7 cellular contexts compared by ENCODE assay signal in the genomic region with DNA sequence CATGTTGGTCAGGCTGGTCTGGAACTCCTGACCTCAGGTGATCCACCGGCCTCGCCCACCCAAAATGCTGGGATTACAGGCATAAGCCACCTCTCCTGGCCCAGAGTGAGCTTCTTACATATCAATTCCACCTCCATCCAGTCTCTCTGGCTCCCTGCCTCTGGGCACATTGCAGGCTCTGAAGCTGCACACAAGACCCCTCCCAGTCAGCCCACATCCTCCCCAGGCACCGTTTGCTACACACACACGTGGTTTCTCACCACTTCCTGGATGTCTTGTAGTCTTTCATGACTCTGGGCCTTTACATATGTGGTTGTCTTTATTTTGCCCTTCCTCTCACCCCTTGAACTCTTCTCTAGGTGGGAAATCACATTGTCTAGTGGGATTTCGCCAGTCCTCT.
DNase-seq lines count a peak whose midpoint lies in the region; ATAC-seq, FAIRE-seq and TF ChIP-seq lines count a peak whose summit lies in the region.

No MANE protein-coding gene starts in this region.

- no peaks in the 10 kb centered on the region for H3K79me2 ChIP-seq in hepatocyte

- peak overlapping the region; percentile 93 for H3K27ac Mint-ChIP-seq in T-helper 17 cell

- no peaks in the 10 kb centered on the region for H4K20me1 ChIP-seq in hepatocyte (ENCODE audit: insufficient read depth, poor library complexity, severe bottlenecking)

- H3K9me3 ChIP-seq in T-helper 17 cell (ENCODE audit: control insufficient read depth, low read length, poor library complexity, severe bottlenecking) (no peaks in the 10 kb centered on the region), adrenal gland (replicated peaks in 1 of 3) (no peaks in the 10 kb centered on the region), gastrocnemius medialis (no peaks in the 10 kb centered on the region), hepatocyte (ENCODE audit: low read depth) (no peaks in the 10 kb centered on the region)

- H3K36me3 ChIP-seq in adrenal gland (replicated peaks in 1 of 2) (no peaks in the 10 kb centered on the region), gastrocnemius medialis (no peaks in the 10 kb centered on the region), hepatocyte (replicated peaks; ENCODE audit: insufficient read depth, low read depth) (no peaks in the 10 kb centered on the region)

- in situ Hi-C loops in gastrocnemius medialis (cut with MboI; ENCODE audit: low sequenced_read_pairs in 4 of 4), result no loop called here

- 61 to 69% (median 64%) methylated on average over 5 of the region's 5 CpGs for WGBS in adrenal gland, 4 donors
- 75% methylated on average over 5 of the region's 5 CpGs for WGBS in hepatocyte (ENCODE audit: low lambda C conversion rate, missing lambda C conversion rate)

- H3K36me3 Mint-ChIP-seq in T-helper 17 cell (ENCODE audit: low read depth), result no peaks in the 10 kb centered on the region

- H3K4me1 ChIP-seq in adrenal gland (replicated peaks in 1 of 2) (no peaks in the 10 kb centered on the region), gastrocnemius medialis (no peaks in the 10 kb centered on the region), hepatocyte (ENCODE audit: insufficient read depth) (no peaks in the 10 kb centered on the region)

- no peaks in the 10 kb centered on the region for H3K9me2 ChIP-seq in hepatocyte (replicated peaks; ENCODE audit: insufficient read depth)

- no peak overlapping the region for H3K27ac ChIP-seq in adrenal gland
- H3K27ac ChIP-seq in gastrocnemius medialis, result no peak overlapping the region
- no peak overlapping the region for H3K27ac ChIP-seq in hepatocyte

- no peaks in the 10 kb centered on the region for H3K27me3 Mint-ChIP-seq in T-helper 17 cell

- ATAC-seq in HG03175 (IDR thresholded peaks at IDR 0.05; ENCODE audit: unreplicated experiment), result peak; percentile 100
- peak; percentile 100 for ATAC-seq in T-helper 17 cell
- no peak for ATAC-seq in gastrocnemius medialis

- no peak for TF ChIP-seq POLR2A in adrenal gland (IDR thresholded peaks at IDR 0.05)
- TF ChIP-seq POLR2A in gastrocnemius medialis (IDR thresholded peaks at IDR 0.05), result no peak

- peak; percentile 73 for DNase-seq in GM19239 (ENCODE audit: insufficient read length, low spot score)
- peak; percentile 52 to 62 (median 56) for DNase-seq in T-helper 17 cell
- DNase-seq in adrenal gland, result peak in 6 of 7 donors; percentile 33 to 67 (median 42)
- peak; percentile 15 to 29 for DNase-seq in gastrocnemius medialis
- no peak for DNase-seq in hepatocyte (ENCODE audit: low spot score)
- no peak for DNase-seq in NCI-H345 treated with DMSO at 0.1 percent for 48 hours (lab: John Stamatoyannopoulos, UW; ENCODE audit: unreplicated experiment)

- H3K27me3 ChIP-seq in adrenal gland (no peaks in the 10 kb centered on the region), gastrocnemius medialis (no peaks in the 10 kb centered on the region), hepatocyte (no peaks in the 10 kb centered on the region)

- H2AFZ ChIP-seq in hepatocyte, result no peak overlapping the region

- intact Hi-C loops in adrenal gland (cut with DNase I) (no loop called here), gastrocnemius medialis (cut with DNase I; ENCODE audit: low total_unique reads) (no loop called here)

- peaks cover 47% of the 10 kb centered on the region for H3K4me1 Mint-ChIP-seq in T-helper 17 cell

- H3K4me2 ChIP-seq in hepatocyte, result no peak overlapping the region

- FAIRE-seq in GM19239 (lab: Jason Lieb, UNC), result peak; percentile 98

- TF ChIP-seq CTCF in adrenal gland (IDR thresholded peaks at IDR 0.05), result no peak
- no peak for TF ChIP-seq CTCF in gastrocnemius medialis (IDR thresholded peaks at IDR 0.05 in 4 of 5, conservative IDR thresholded peaks at IDR 0.05 in 1 of 5)
- no peak for TF ChIP-seq CTCF in hepatocyte (IDR thresholded peaks at IDR 0.05; ENCODE audit: poor library complexity)

- H3K4me3 Mint-ChIP-seq in T-helper 17 cell, result peak overlapping the region; percentile 83

- H3K4me3 ChIP-seq in adrenal gland (no peak overlapping the region), gastrocnemius medialis (no peak overlapping the region), hepatocyte (no peak overlapping the region)

Comparison
In these comparisons a context has a peak if more than half of its experiments do, and no peak if none do; other contexts are left out.
1. DNase-seq: peak in GM19239 (single experiment), T-helper 17 cell (3 of 3), adrenal gland (6 of 7) and gastrocnemius medialis (2 of 2); none in hepatocyte (single experiment) and NCI-H345 treated with DMSO at 0.1 percent for 48 hours (single experiment).
2. ATAC-seq: peak in HG03175 (single experiment) and T-helper 17 cell (single experiment); none in gastrocnemius medialis (0 of 2).